ENCODE assay signal across 15 cellular contexts in the genomic region with DNA sequence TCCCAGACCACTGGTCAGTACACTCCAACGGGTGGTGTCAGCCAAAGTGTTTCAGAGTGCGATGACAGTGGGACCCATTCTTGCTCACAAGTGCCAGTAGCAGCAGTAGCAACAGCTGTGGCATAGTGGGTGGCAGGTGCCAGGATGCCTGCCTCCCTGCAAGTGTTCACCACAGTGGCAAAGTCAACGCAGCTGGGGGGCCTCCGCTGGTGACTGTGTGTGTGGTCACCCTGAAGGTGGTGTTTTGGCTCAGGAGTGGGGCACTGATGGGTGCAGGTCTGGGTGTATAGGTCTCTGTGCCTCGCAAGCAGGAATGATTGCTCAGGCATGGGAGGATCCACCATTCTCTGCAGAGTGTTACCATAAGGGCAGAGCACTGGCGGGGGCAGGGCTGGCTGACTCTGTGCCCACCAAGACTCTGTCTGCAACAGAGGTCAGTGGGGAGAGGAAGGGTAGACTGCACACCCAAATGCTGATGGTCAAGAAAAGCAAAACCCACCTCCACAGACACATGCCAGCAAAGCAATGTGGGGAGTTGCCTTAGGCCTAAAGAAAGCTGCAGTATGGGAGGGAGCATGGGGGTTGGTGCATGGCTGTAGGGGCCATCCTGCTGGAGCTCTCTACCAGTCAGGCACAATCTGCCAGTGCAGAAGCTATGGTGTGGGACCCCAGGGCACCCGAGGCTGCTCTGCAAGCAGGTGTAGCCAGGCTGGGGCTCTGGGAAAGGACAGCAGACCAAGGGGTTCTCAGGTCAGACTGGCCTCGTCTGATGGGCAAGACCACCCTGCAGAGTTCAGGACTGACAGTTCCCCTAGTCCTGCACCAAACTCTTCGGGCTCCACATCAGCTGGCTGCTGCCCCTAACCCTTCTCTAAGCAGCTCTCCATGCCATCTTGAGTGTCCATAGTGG.
DNase-seq lines count a peak whose midpoint lies in the region; ATAC-seq and TF ChIP-seq lines count a peak whose summit lies in the region.
"Had no signal": no experiment of that assay in that cellular context is flagged by ENCODE, and none has a peak within 500 bp of the region (broad histone marks: within the 10 kb centered on the region; RNA-seq: fewer than 3 reads in every experiment).

No MANE protein-coding gene starts in this region.

- no peaks in the 10 kb centered on the region for H3K4me1 ChIP-seq in upper lobe of left lung
- H3K4me1 ChIP-seq: BLaER1 treated with 17β-estradiol and CSF1 and Interleukin-3, amounts not matched to agents 10 nM and 100 nM; HAP-1 had no signal

- ATAC-seq in left ventricle myocardium superior (no peak), upper lobe of left lung (ENCODE audit: low FRiP score in 2 of 2) (peak; percentile 12 to 57), HG02623 (IDR thresholded peaks at IDR 0.05; ENCODE audit: unreplicated experiment) (no peak)

- no peak for TF ChIP-seq POLR2A in upper lobe of left lung (IDR thresholded peaks at IDR 0.05)

- no peak for TF ChIP-seq EP300 in upper lobe of left lung (IDR thresholded peaks at IDR 0.05)

- H3K36me3 ChIP-seq in upper lobe of left lung = no peaks in the 10 kb centered on the region
- H3K36me3 ChIP-seq in WERI-Rb-1 = no peaks in the 10 kb centered on the region
- H3K36me3 ChIP-seq: BLaER1 treated with 17β-estradiol and CSF1 and Interleukin-3, amounts not matched to agents 10 nM and 100 nM; HAP-1 had no signal

- intact Hi-C loops in left ventricle myocardium superior (cut with micrococcal nuclease) = no loop called here
- intact Hi-C loops in cardiac septum (cut with DNase I) = no loop called here
- intact Hi-C loops in posterior vena cava (cut with DNase I) = loop anchor here in 1 of 2 donors (2.0 kb wide), 1 partner anchor 15 kb away; no protein-coding TSS in a partner anchor

- DNase-seq in left ventricle myocardium superior (peak; percentile 23), cardiac septum (ENCODE audit: low spot score) (no peak), posterior vena cava (ENCODE audit: low spot score) (peak; percentile 59), upper lobe of left lung (peak in 1 of 2 donors; percentile 15), hypothalamus (lab: John Stamatoyannopoulos, UW) (no peak), WERI-Rb-1 (no peak)
- DNase-seq: 8988T; CD4-positive, CD25-positive, alpha-beta regulatory T cell; CD8-positive, alpha-beta memory T cell; COR-L47; GM23248 had no signal

- no peak overlapping the region for H3K4me3 ChIP-seq in upper lobe of left lung
- H3K4me3 ChIP-seq in WERI-Rb-1 (ENCODE audit: low read depth, low read length) = no peak overlapping the region
- H3K4me3 ChIP-seq: BLaER1 treated with 17β-estradiol and CSF1 and Interleukin-3, amounts not matched to agents 10 nM and 100 nM; GM23248; HAP-1 had no signal

- peaks cover 0 to 9% (median 0%) of the 10 kb centered on the region in 4 donors for H3K9me3 ChIP-seq in upper lobe of left lung
- no peaks in the 10 kb centered on the region for H3K9me3 ChIP-seq in WERI-Rb-1 (ENCODE audit: severe bottlenecking)

- no peak for TF ChIP-seq CTCF in upper lobe of left lung (IDR thresholded peaks at IDR 0.05)
- TF ChIP-seq CTCF in WERI-Rb-1 (IDR thresholded peaks at IDR 0.05; ENCODE audit: low read depth, low read length) = no peak

- H3K27ac ChIP-seq in upper lobe of left lung (no peak overlapping the region), WERI-Rb-1 (no peak overlapping the region)
- H3K27ac ChIP-seq: BLaER1 treated with 17β-estradiol and CSF1 and Interleukin-3, amounts not matched to agents 10 nM and 100 nM; GM23248; HL-60 had no signal

- H3K27me3 ChIP-seq in upper lobe of left lung = no peaks in the 10 kb centered on the region
- no peaks in the 10 kb centered on the region for H3K27me3 ChIP-seq in WERI-Rb-1 (ENCODE audit: insufficient read depth, low read depth, severe bottlenecking)
- H3K27me3 ChIP-seq: BLaER1 treated with 17β-estradiol and CSF1 and Interleukin-3, amounts not matched to agents 10 nM and 100 nM had no signal

- 79 to 94% methylated on average over 5 to 8 of the region's 9 CpGs for WGBS in upper lobe of left lung, 2 donors

Comparison
In these comparisons a context has a peak if more than half of its experiments do, and no peak if none do; other contexts are left out.
1. DNase-seq: peak in left ventricle myocardium superior (single experiment) and posterior vena cava (single experiment); none in cardiac septum (single experiment), hypothalamus (0 of 51) and WERI-Rb-1 (single experiment).
2. ATAC-seq: peak in upper lobe of left lung (2 of 2); none in left ventricle myocardium superior (single experiment) and HG02623 (single experiment).